ENCODE assay signal across 11 cellular contexts in genomic region chr7:34036972-34037792, GRCh38.
"Had no signal": no experiment of that assay in that cellular context is flagged by ENCODE, and none has a peak within 500 bp of the region (broad histone marks: within the 10 kb centered on the region; RNA-seq: fewer than 3 reads in every experiment).

No MANE protein-coding gene starts in this region.

- H3K4me3 ChIP-seq: heart left ventricle, lung, upper lobe of left lung had no signal

- H3K4me1 Mint-ChIP-seq: activated B cell treated with CpG ODN at 0.5 μM for 24 hours; activated CD4-positive, alpha-beta T cell treated with anti-CD3 and anti-CD28 coated beads, Interleukin-2, amount 10 ng/mL, durations not matched to agents 24 days and 14 days; activated naive CD4-positive, alpha-beta T cell treated with anti-CD3 and anti-CD28 coated beads, Interleukin-2, amount 10 ng/mL, durations not matched to agents 7 days and 5 days; natural killer cell had no signal

- H3K27me3 Mint-ChIP-seq: activated CD4-positive, alpha-beta T cell treated with anti-CD3 and anti-CD28 coated beads, Interleukin-2, amount 10 ng/mL, durations not matched to agents 24 days and 14 days; activated naive CD4-positive, alpha-beta T cell treated with anti-CD3 and anti-CD28 coated beads, Interleukin-2, amount 10 ng/mL, durations not matched to agents 7 days and 5 days had no signal

- DNase-seq: activated B cell treated with CpG ODN at 0.5 μM for 24 hours; activated CD4-positive, alpha-beta T cell treated with anti-CD3 and anti-CD28 coated beads, Interleukin-2, amount 10 ng/mL, durations not matched to agents 24 days and 14 days; activated naive CD4-positive, alpha-beta T cell treated with anti-CD3 and anti-CD28 coated beads, Interleukin-2, amount 10 ng/mL, durations not matched to agents 7 days and 5 days; brain microvascular endothelial cell; foreskin melanocyte; heart left ventricle; natural killer cell; stimulated activated CD4-positive, alpha-beta T cell treated with anti-CD3 and anti-CD28 coated beads, Interleukin-12 subunit alpha, Interleukin-12 subunit beta, amount 100 ng/mL, for 4 hours; stimulated activated naive CD4-positive, alpha-beta T cell; upper lobe of left lung had no signal

- H3K27ac ChIP-seq: brain microvascular endothelial cell, heart left ventricle, upper lobe of left lung had no signal

- H3K4me3 Mint-ChIP-seq: activated B cell treated with CpG ODN at 0.5 μM for 24 hours; activated CD4-positive, alpha-beta T cell treated with anti-CD3 and anti-CD28 coated beads, Interleukin-2, amount 10 ng/mL, durations not matched to agents 24 days and 14 days; activated naive CD4-positive, alpha-beta T cell treated with anti-CD3 and anti-CD28 coated beads, Interleukin-2, amount 10 ng/mL, durations not matched to agents 7 days and 5 days; natural killer cell had no signal

- H3K36me3 ChIP-seq: brain microvascular endothelial cell, heart left ventricle, upper lobe of left lung had no signal

- H3K9me3 ChIP-seq: heart left ventricle, upper lobe of left lung had no signal

- H3K27ac Mint-ChIP-seq: activated B cell treated with CpG ODN at 0.5 μM for 24 hours; activated CD4-positive, alpha-beta T cell treated with anti-CD3 and anti-CD28 coated beads, Interleukin-2, amount 10 ng/mL, durations not matched to agents 24 days and 14 days; activated naive CD4-positive, alpha-beta T cell treated with anti-CD3 and anti-CD28 coated beads, Interleukin-2, amount 10 ng/mL, durations not matched to agents 7 days and 5 days; natural killer cell had no signal

- ATAC-seq: natural killer cell had no signal

- H3K36me3 Mint-ChIP-seq: activated naive CD4-positive, alpha-beta T cell treated with anti-CD3 and anti-CD28 coated beads, Interleukin-2, amount 10 ng/mL, durations not matched to agents 7 days and 5 days; natural killer cell had no signal

- H3K9me3 Mint-ChIP-seq: activated B cell treated with CpG ODN at 0.5 μM for 24 hours; activated CD4-positive, alpha-beta T cell treated with anti-CD3 and anti-CD28 coated beads, Interleukin-2, amount 10 ng/mL, durations not matched to agents 24 days and 14 days; activated naive CD4-positive, alpha-beta T cell treated with anti-CD3 and anti-CD28 coated beads, Interleukin-2, amount 10 ng/mL, durations not matched to agents 7 days and 5 days; natural killer cell had no signal

- H3K27me3 ChIP-seq: brain microvascular endothelial cell, heart left ventricle, upper lobe of left lung had no signal
